Comparison of ENCODE assay signal across 28 cellular contexts in genomic region chr22:38826801-38827200, GRCh38.
"Had no signal": no experiment of that assay in that cellular context is flagged by ENCODE, and none has a peak within 500 bp of the region (broad histone marks: within the 10 kb centered on the region; RNA-seq: fewer than 3 reads in every experiment).

No MANE protein-coding gene starts in this region.

- H3K9me3 ChIP-seq: pancreas, psoas muscle, right lobe of liver, sigmoid colon, suprapubic skin, testis, tibial artery, transverse colon, upper lobe of right lung, uterus had no signal

- H3K4me2 ChIP-seq: neural progenitor cell had no signal

- ATAC-seq: naive thymus-derived CD4-positive, alpha-beta T cell; natural killer cell; pancreas; psoas muscle; right cardiac atrium; right lobe of liver; stimulated activated effector memory CD8-positive, alpha-beta T cell treated with anti-CD3 and anti-CD28 coated beads, Interleukin-12 subunit alpha, Interleukin-12 subunit beta, amount 100 ng/mL, for 72 hours; stimulated activated naive B cell treated with anti-CD40 and anti-IgM and Interleukin-4, amounts not matched to agents 10 μg/mL and 1 μg/mL and 100 μg/mL, for 72 hours; stimulated activated naive CD8-positive, alpha-beta T cell treated with anti-CD3 and anti-CD28 coated beads, Interleukin-15, amount 100 ng/mL, for 72 hours; upper lobe of right lung had no signal

- H3K4me3 ChIP-seq: neural progenitor cell, pancreas, psoas muscle, right lobe of liver, sigmoid colon, suprapubic skin, testis, tibial artery, transverse colon, upper lobe of right lung, uterus had no signal

- FAIRE-seq: pancreas, small intestine had no signal

- DNase-seq: naive thymus-derived CD4-positive, alpha-beta T cell; natural killer cell; occipital lobe; pancreas; right cardiac atrium; sigmoid colon; small intestine; stimulated activated CD4-positive, alpha-beta T cell treated with anti-CD3 and anti-CD28 coated beads, Interleukin-15, amount 100 ng/mL, for 24 hours; stimulated activated CD4-positive, alpha-beta T cell treated with anti-CD3 and anti-CD28 coated beads, Interleukin-2, amount 100 ng/mL, for 24 hours; stimulated activated CD4-positive, alpha-beta T cell treated with anti-CD3 and anti-CD28 coated beads, Interleukin-2, amount 100 ng/mL, for 48 hours; stimulated activated CD4-positive, alpha-beta T cell treated with anti-CD3 and anti-CD28 coated beads, Interleukin-4, amount 100 ng/mL, for 24 hours; stimulated activated naive B cell treated with anti-CD40 and anti-IgM and Interleukin-4, amounts not matched to agents 10 μg/mL and 1 μg/mL and 100 μg/mL, for 72 hours; stimulated activated naive CD4-positive, alpha-beta T cell treated with Interleukin-2 at 50 U/mL for 16 hours; stimulated activated naive CD8-positive, alpha-beta T cell treated with anti-CD3 and anti-CD28 coated beads, Interleukin-15, amount 100 ng/mL, for 72 hours; substantia nigra; testis; tibial artery; transverse colon; upper lobe of right lung; uterus had no signal

- H3K27ac ChIP-seq: neural progenitor cell, pancreas, psoas muscle, right lobe of liver, sigmoid colon, suprapubic skin, testis, tibial artery, transverse colon, upper lobe of right lung, uterus had no signal

- H3K36me3 ChIP-seq: neural progenitor cell, pancreas, right lobe of liver, sigmoid colon, suprapubic skin, transverse colon, upper lobe of right lung, uterus had no signal

- H3K27ac Mint-ChIP-seq: natural killer cell; nephron; neural progenitor cell; progenitor cell of endocrine pancreas; stimulated activated effector memory CD8-positive, alpha-beta T cell treated with anti-CD3 and anti-CD28 coated beads, Interleukin-12 subunit alpha, Interleukin-12 subunit beta, amount 100 ng/mL, for 72 hours; stimulated activated naive B cell treated with anti-CD40 and anti-IgM and Interleukin-4, amounts not matched to agents 10 μg/mL and 1 μg/mL and 100 μg/mL, for 72 hours; stimulated activated naive CD8-positive, alpha-beta T cell treated with anti-CD3 and anti-CD28 coated beads, Interleukin-15, amount 100 ng/mL, for 72 hours; type B pancreatic cell had no signal

- H3K4me1 ChIP-seq: neural progenitor cell, pancreas, psoas muscle, right lobe of liver, sigmoid colon, suprapubic skin, testis, tibial artery, transverse colon, upper lobe of right lung, uterus had no signal

- H3K27me3 ChIP-seq: neural progenitor cell, pancreas, right lobe of liver, sigmoid colon, suprapubic skin, testis, tibial artery, transverse colon, upper lobe of right lung, uterus had no signal

- H3K4me1 Mint-ChIP-seq: natural killer cell; nephron; stimulated activated effector memory CD8-positive, alpha-beta T cell treated with anti-CD3 and anti-CD28 coated beads, Interleukin-12 subunit alpha, Interleukin-12 subunit beta, amount 100 ng/mL, for 72 hours; stimulated activated naive CD8-positive, alpha-beta T cell treated with anti-CD3 and anti-CD28 coated beads, Interleukin-15, amount 100 ng/mL, for 72 hours had no signal

- H3K9ac ChIP-seq: neural progenitor cell had no signal

- H3K36me3 Mint-ChIP-seq: natural killer cell; neural progenitor cell; stimulated activated effector memory CD8-positive, alpha-beta T cell treated with anti-CD3 and anti-CD28 coated beads, Interleukin-12 subunit alpha, Interleukin-12 subunit beta, amount 100 ng/mL, for 72 hours; stimulated activated naive B cell treated with anti-CD40 and anti-IgM and Interleukin-4, amounts not matched to agents 10 μg/mL and 1 μg/mL and 100 μg/mL, for 72 hours; type B pancreatic cell had no signal

- H3K4me3 Mint-ChIP-seq: naive thymus-derived CD4-positive, alpha-beta T cell; natural killer cell; nephron; neural progenitor cell; stimulated activated effector memory CD8-positive, alpha-beta T cell treated with anti-CD3 and anti-CD28 coated beads, Interleukin-12 subunit alpha, Interleukin-12 subunit beta, amount 100 ng/mL, for 72 hours; stimulated activated naive B cell treated with anti-CD40 and anti-IgM and Interleukin-4, amounts not matched to agents 10 μg/mL and 1 μg/mL and 100 μg/mL, for 72 hours; stimulated activated naive CD8-positive, alpha-beta T cell treated with anti-CD3 and anti-CD28 coated beads, Interleukin-15, amount 100 ng/mL, for 72 hours; type B pancreatic cell had no signal

- H2AFZ ChIP-seq: neural progenitor cell had no signal

- H3K27me3 Mint-ChIP-seq: naive thymus-derived CD4-positive, alpha-beta T cell; stimulated activated naive CD8-positive, alpha-beta T cell treated with anti-CD3 and anti-CD28 coated beads, Interleukin-15, amount 100 ng/mL, for 72 hours had no signal

- H3K9me3 Mint-ChIP-seq: naive thymus-derived CD4-positive, alpha-beta T cell; natural killer cell; nephron; neural progenitor cell; stimulated activated effector memory CD8-positive, alpha-beta T cell treated with anti-CD3 and anti-CD28 coated beads, Interleukin-12 subunit alpha, Interleukin-12 subunit beta, amount 100 ng/mL, for 72 hours; stimulated activated naive B cell treated with anti-CD40 and anti-IgM and Interleukin-4, amounts not matched to agents 10 μg/mL and 1 μg/mL and 100 μg/mL, for 72 hours; stimulated activated naive CD8-positive, alpha-beta T cell treated with anti-CD3 and anti-CD28 coated beads, Interleukin-15, amount 100 ng/mL, for 72 hours; type B pancreatic cell had no signal
